Comparison of ENCODE assay signal across 21 cellular contexts in the genomic region with DNA sequence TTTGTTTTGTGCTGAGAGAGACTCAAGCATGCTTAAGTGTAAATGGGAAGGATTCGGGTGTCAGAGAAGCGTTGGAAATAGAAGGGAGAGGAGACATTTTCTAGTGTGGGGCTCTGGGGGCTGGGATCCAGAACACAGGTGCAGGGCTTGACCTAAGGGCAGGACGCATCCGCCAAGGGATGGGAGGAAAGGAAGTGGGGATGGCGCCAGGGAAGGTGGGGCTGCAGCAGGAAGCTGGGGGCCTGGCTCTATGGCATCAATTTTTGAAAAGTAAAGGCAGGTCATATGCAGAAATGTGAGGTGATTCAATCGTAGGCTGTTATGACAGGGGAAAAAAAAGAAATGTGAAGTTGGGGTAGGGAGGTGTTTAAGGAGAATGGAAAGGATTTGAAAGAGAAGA.
DNase-seq lines count a peak whose midpoint lies in the region; ATAC-seq and TF ChIP-seq lines count a peak whose summit lies in the region.
"Had no signal": no experiment of that assay in that cellular context is flagged by ENCODE, and none has a peak within 500 bp of the region (broad histone marks: within the 10 kb centered on the region; RNA-seq: fewer than 3 reads in every experiment).

No MANE protein-coding gene starts in this region.

- no peak overlapping the region for H3K4me3 ChIP-seq in HEK293 (ENCODE audit: low read depth, low read length)
- H3K4me3 ChIP-seq in Loucy (ENCODE audit: low read length, poor library complexity, severe bottlenecking), result no peak overlapping the region
- H3K4me3 ChIP-seq in PC-9, result no peak overlapping the region
- no peak overlapping the region for H3K4me3 ChIP-seq in CD8-positive, alpha-beta memory T cell (ENCODE audit: low read length)
- no peak overlapping the region for H3K4me3 ChIP-seq in MM.1S (ENCODE audit: low read length)
- H3K4me3 ChIP-seq: GM12878, GM23248, HAP-1 had no signal

- ATAC-seq in HG03196 (IDR thresholded peaks at IDR 0.05; ENCODE audit: unreplicated experiment), result no peak
- ATAC-seq: GM12878, HepG2 had no signal

- H3K79me2 ChIP-seq in Loucy (ENCODE audit: insufficient read depth, low read length) (no peaks in the 10 kb centered on the region), PC-9 (ENCODE audit: low read depth) (no peaks in the 10 kb centered on the region), MM.1S (ENCODE audit: low read length) (no peaks in the 10 kb centered on the region)

- H2AFZ ChIP-seq in Loucy (ENCODE audit: low read length) (no peak overlapping the region), PC-9 (no peak overlapping the region), MM.1S (ENCODE audit: low read length) (no peak overlapping the region)
- H2AFZ ChIP-seq: GM23248 had no signal

- H4K20me1 ChIP-seq in Loucy (ENCODE audit: insufficient read depth, low read length, poor library complexity, severe bottlenecking), result no peaks in the 10 kb centered on the region
- H4K20me1 ChIP-seq in PC-9 (ENCODE audit: insufficient read depth), result no peaks in the 10 kb centered on the region
- no peaks in the 10 kb centered on the region for H4K20me1 ChIP-seq in MM.1S (ENCODE audit: insufficient read depth, low read length)

- H3K4me2 ChIP-seq in Loucy (ENCODE audit: low read depth, low read length, poor library complexity, severe bottlenecking) (peak overlapping the region; percentile 4), PC-9 (peak overlapping the region; percentile 63), MM.1S (ENCODE audit: low read depth, low read length) (no peak overlapping the region)

- no peaks in the 10 kb centered on the region for H3K9me3 Mint-ChIP-seq in CD8-positive, alpha-beta memory T cell
- H3K9me3 Mint-ChIP-seq: CD4-positive, alpha-beta T cell; HFFc6 had no signal

- no peaks in the 10 kb centered on the region for H3K36me3 Mint-ChIP-seq in CD8-positive, alpha-beta memory T cell

- H3K9me2 ChIP-seq in Loucy (replicated peaks; ENCODE audit: low read depth, low read length), result no peaks in the 10 kb centered on the region
- H3K9me2 ChIP-seq in PC-9 (ENCODE audit: insufficient read depth), result no peaks in the 10 kb centered on the region
- no peaks in the 10 kb centered on the region for H3K9me2 ChIP-seq in MM.1S (replicated peaks; ENCODE audit: insufficient read depth, low read length)

- H3K36me3 ChIP-seq in HEK293 (ENCODE audit: control insufficient read depth in 2 of 2, insufficient read depth in 1 of 2, low read length in 2 of 2) (no peaks in the 10 kb centered on the region), Loucy (ENCODE audit: insufficient read depth, low read length) (no peaks in the 10 kb centered on the region), PC-9 (ENCODE audit: low read depth) (no peaks in the 10 kb centered on the region), MM.1S (replicated peaks; ENCODE audit: insufficient read depth, low read length) (no peaks in the 10 kb centered on the region)
- H3K36me3 ChIP-seq in CD8-positive, alpha-beta memory T cell (ENCODE audit: insufficient read depth, low read length), result no peaks in the 10 kb centered on the region
- H3K36me3 ChIP-seq: HAP-1 had no signal

- H3K9ac ChIP-seq in Loucy (ENCODE audit: low read depth, low read length, poor library complexity, severe bottlenecking), result no peak overlapping the region
- H3K9ac ChIP-seq in MM.1S (ENCODE audit: low read length), result no peak overlapping the region
- H3K9ac ChIP-seq: GM23248 had no signal

- TF ChIP-seq CTCF in HEK293 (tag by site-specific recombination; IDR thresholded peaks at IDR 0.05) (no peak), Loucy (conservative IDR thresholded peaks at IDR 0.05; ENCODE audit: low read length) (no peak), PC-9 (conservative IDR thresholded peaks at IDR 0.05) (no peak), MM.1S (IDR thresholded peaks at IDR 0.05; ENCODE audit: low read length) (no peak), GM13977 (IDR thresholded peaks at IDR 0.05; ENCODE audit: extremely low read depth, insufficient read depth, missing control alignments) (no peak)

- H3K4me1 Mint-ChIP-seq in CD8-positive, alpha-beta memory T cell, result no peaks in the 10 kb centered on the region

- H3F3A ChIP-seq in Loucy (ENCODE audit: low read depth) (no peaks in the 10 kb centered on the region), PC-9 (ENCODE audit: insufficient read depth, low read depth) (peaks cover 45% of the 10 kb centered on the region), MM.1S (ENCODE audit: insufficient read depth, low read length) (no peaks in the 10 kb centered on the region)

- peaks cover 24% of the 10 kb centered on the region for H3K4me1 ChIP-seq in HEK293 (ENCODE audit: control insufficient read depth, insufficient read depth, low read length)
- H3K4me1 ChIP-seq in Loucy (ENCODE audit: insufficient read depth, low read length, poor library complexity, severe bottlenecking), result peaks cover 24% of the 10 kb centered on the region
- H3K4me1 ChIP-seq in PC-9 (replicated peaks; ENCODE audit: insufficient read depth), result peaks cover 72% of the 10 kb centered on the region
- peaks cover 6% of the 10 kb centered on the region for H3K4me1 ChIP-seq in CD8-positive, alpha-beta memory T cell (ENCODE audit: insufficient read depth, low read length)
- H3K4me1 ChIP-seq in MM.1S (ENCODE audit: low read length), result no peaks in the 10 kb centered on the region
- H3K4me1 ChIP-seq: HAP-1 had no signal

- DNase-seq in PC-9 (no peak), dermis microvascular lymphatic vessel endothelial cell (ENCODE audit: low read depth in 2 of 2) (peak; percentile 59 to 78), MM.1S (no peak), GM13977 (ENCODE audit: low spot score) (no peak)
- no peak for DNase-seq in CD8-positive, alpha-beta memory T cell
- DNase-seq: ACHN; AML-193; Calu3; CD4-positive, alpha-beta T cell; DMS79 treated with DMSO at 0.1 percent for 48 hours; EL; GM23248; HFFc6; KG1 had no signal

- intact Hi-C loops in PC-9 (cut with micrococcal nuclease; ENCODE audit: unreplicated experiment), result no loop called here

- BruUV-seq in PC-9 (replicated peaks; lab: Mats Ljungman, UMichigan), result no TSS peak

- H3K9me3 ChIP-seq in HEK293 (ENCODE audit: control insufficient read depth, insufficient read depth, low read depth, low read length) (no peaks in the 10 kb centered on the region), Loucy (ENCODE audit: insufficient read depth, low read depth, low read length) (no peaks in the 10 kb centered on the region), PC-9 (ENCODE audit: insufficient read depth, low read depth) (no peaks in the 10 kb centered on the region), MM.1S (replicated peaks; ENCODE audit: insufficient read depth, low read length) (no peaks in the 10 kb centered on the region)
- H3K9me3 ChIP-seq in CD8-positive, alpha-beta memory T cell (ENCODE audit: low read length), result no peaks in the 10 kb centered on the region
- H3K9me3 ChIP-seq: HAP-1 had no signal

- no peak overlapping the region for H3K27ac Mint-ChIP-seq in CD8-positive, alpha-beta memory T cell
- H3K27ac Mint-ChIP-seq: CD4-positive, alpha-beta T cell; HFFc6 had no signal

- peaks cover 5 to 9% of the 10 kb centered on the region in 2 donors for H3K27me3 Mint-ChIP-seq in CD8-positive, alpha-beta memory T cell
- H3K27me3 Mint-ChIP-seq: CD4-positive, alpha-beta T cell had no signal

- in situ Hi-C loops in GM13977 (cut with MboI; ENCODE audit: low pct_unique_long_range_greater_than_20kb, low sequenced_read_pairs, unreplicated experiment), result no loop called here

- POLR2A ChIA-PET in HEK293 (lab: Yijun Ruan, JAX), result interaction anchor here (0.6 to 2.0 kb wide), 3 partner anchors 46 to 143 kb away, joined by 3 to 7 read pairs (median 5); partner anchors contain the start of gene SERTAD2
- POLR2A ChIA-PET in PC-9 (lab: Charles Lee; ENCODE audit: unreplicated experiment), result interaction anchor here (0.7 kb wide), 1 partner anchor 11 kb away, joined by 3 read pairs; no protein-coding TSS in a partner anchor
- POLR2A ChIA-PET in CD8-positive, alpha-beta memory T cell (lab: Charles Lee), result no interaction called here

- no peaks in the 10 kb centered on the region for H3K27me3 ChIP-seq in Loucy (ENCODE audit: insufficient read depth, low read length, poor library complexity, severe bottlenecking)
- no peaks in the 10 kb centered on the region for H3K27me3 ChIP-seq in PC-9 (ENCODE audit: insufficient read depth, low read depth)
- H3K27me3 ChIP-seq in CD8-positive, alpha-beta memory T cell (ENCODE audit: insufficient read depth, low read length, poor library complexity, severe bottlenecking), result no peaks in the 10 kb centered on the region
- no peaks in the 10 kb centered on the region for H3K27me3 ChIP-seq in MM.1S (replicated peaks; ENCODE audit: insufficient read depth, low read length)

- CTCF ChIA-PET in HEK293 (lab: Yijun Ruan, JAX) (interaction anchor here (0.6 to 0.9 kb wide), 5 partner anchors 20 to 144 kb away, joined by 3 to 4 read pairs (median 3); partner anchors contain the start of gene SERTAD2), PC-9 (lab: Charles Lee) (no interaction called here)
- CTCF ChIA-PET in CD8-positive, alpha-beta memory T cell (lab: Charles Lee), result interaction anchor here (0.8 kb wide), 1 partner anchor 151 kb away, joined by 3 read pairs; no protein-coding TSS in a partner anchor

- H3K27ac ChIP-seq in HEK293 (ENCODE audit: extremely low read depth, low read depth, low read length) (0 out of 2 replicates have a peak overlapping the region, but pooled peaks have one; percentile 11), PC-9 (no peak overlapping the region), MM.1S (ENCODE audit: low read length) (no peak overlapping the region)
- no peak overlapping the region for H3K27ac ChIP-seq in CD8-positive, alpha-beta memory T cell (ENCODE audit: low read depth, low read length)
- H3K27ac ChIP-seq: C4-2B, GM23248 had no signal

- H3K4me3 Mint-ChIP-seq in CD8-positive, alpha-beta memory T cell, result no peak overlapping the region
- H3K4me3 Mint-ChIP-seq: CD4-positive, alpha-beta T cell; HFFc6 had no signal

TF ChIP-seq in HEK293, 187 proteins besides CTCF, POLR2A, EP300 and RAD21:
- TF ChIP-seq ZBTB20 (tag by site-specific recombination; IDR thresholded peaks at IDR 0.05) (0 out of 2 replicates have a peak, but pooled peaks have one; percentile 17), ZNF843 (tag by site-specific recombination; IDR thresholded peaks at IDR 0.05) (no peak)

Comparison
In these comparisons a context has a peak if more than half of its experiments do, and no peak if none do; other contexts are left out.
1. DNase-seq: peak in dermis microvascular lymphatic vessel endothelial cell (2 of 2); none in PC-9 (0 of 2), CD8-positive, alpha-beta memory T cell (0 of 5), MM.1S (single experiment) and GM13977 (single experiment).